8 cellular contexts compared by ENCODE assay signal in genomic region chr6:170291271-170292110, GRCh38. TPM values are rescaled to one million over a fixed set of nuclear protein-coding genes. Genes with fewer than 3 reads are reported as not detected.
DNase-seq lines count a peak whose midpoint lies in the region; ATAC-seq lines count a peak whose summit lies in the region.

No MANE protein-coding gene starts in this region.

- intact Hi-C loops in cardiac septum (cut with DNase I) = loop anchor here (2.0 to 5.0 kb wide), 3 partner anchors 279 to 461 kb away; no protein-coding TSS in a partner anchor

- peaks cover 0 to 6% of the 10 kb centered on the region in 2 donors for H3K36me3 Mint-ChIP-seq in activated naive CD4-positive, alpha-beta T cell treated with anti-CD3 and anti-CD28 coated beads, Interleukin-2, amount 50 U/mL, for 72 hours

- ATAC-seq in HG02798 (IDR thresholded peaks at IDR 0.05; ENCODE audit: poor library complexity, unreplicated experiment) = peak; percentile 33
- ATAC-seq in activated naive CD4-positive, alpha-beta T cell treated with anti-CD3 and anti-CD28 coated beads, Interleukin-2, amount 50 U/mL, for 72 hours = peak; percentile 40 to 61

- H3K27ac Mint-ChIP-seq in activated naive CD4-positive, alpha-beta T cell treated with anti-CD3 and anti-CD28 coated beads, Interleukin-2, amount 50 U/mL, for 72 hours = no peak overlapping the region

- no peaks in the 10 kb centered on the region for H3K9me3 Mint-ChIP-seq in activated naive CD4-positive, alpha-beta T cell treated with anti-CD3 and anti-CD28 coated beads, Interleukin-2, amount 50 U/mL, for 72 hours

- DNase-seq in COR-L47 (lab: John Stamatoyannopoulos, UW) (peak; percentile 67), NCI-H774 (lab: John Stamatoyannopoulos, UW) (peak; percentile 98), cardiac septum (ENCODE audit: low spot score) (peak; percentile 80), occipital lobe (lab: John Stamatoyannopoulos, UW) (peak; percentile 68), OCI-M2 (lab: John Stamatoyannopoulos, UW; ENCODE audit: unreplicated experiment) (no peak), DMS114 treated with DMSO at 0.1 percent for 48 hours (lab: John Stamatoyannopoulos, UW; ENCODE audit: unreplicated experiment) (no peak)
- no peak for DNase-seq in activated naive CD4-positive, alpha-beta T cell treated with anti-CD3 and anti-CD28 coated beads, Interleukin-2, amount 50 U/mL, for 72 hours (ENCODE audit: low spot score in 2 of 2)

RNA-seq across cellular contexts. Expression of gene DLL1, which starts 0.6 kb away (rescaled TPM):
- 1 to 10 TPM; 1.1 to 2.6 TPM for total RNA-seq in activated naive CD4-positive, alpha-beta T cell treated with anti-CD3 and anti-CD28 coated beads, Interleukin-2, amount 50 U/mL, for 72 hours
- 6.4 TPM for total RNA-seq in cardiac septum
- 11.9 TPM for total RNA-seq in occipital lobe

RNA-seq across cellular contexts. Expression of gene FAM120B, which starts 15.1 kb away (rescaled TPM):
- 10 to 100 TPM; 14.1 to 25.9 TPM for total RNA-seq in activated naive CD4-positive, alpha-beta T cell treated with anti-CD3 and anti-CD28 coated beads, Interleukin-2, amount 50 U/mL, for 72 hours
- total RNA-seq in cardiac septum (27.4 TPM), occipital lobe (62.4 TPM)

Comparison
In these comparisons a context has a peak if more than half of its experiments do, and no peak if none do; other contexts are left out.
1. DNase-seq: peak in COR-L47 (single experiment), NCI-H774 (single experiment), cardiac septum (single experiment) and occipital lobe (single experiment); none in activated naive CD4-positive, alpha-beta T cell treated with anti-CD3 and anti-CD28 coated beads, Interleukin-2, amount 50 U/mL, for 72 hours (0 of 2), OCI-M2 (single experiment) and DMS114 treated with DMSO at 0.1 percent for 48 hours (single experiment).